Comparison of ENCODE assay signal across 8 cellular contexts in the genomic region with DNA sequence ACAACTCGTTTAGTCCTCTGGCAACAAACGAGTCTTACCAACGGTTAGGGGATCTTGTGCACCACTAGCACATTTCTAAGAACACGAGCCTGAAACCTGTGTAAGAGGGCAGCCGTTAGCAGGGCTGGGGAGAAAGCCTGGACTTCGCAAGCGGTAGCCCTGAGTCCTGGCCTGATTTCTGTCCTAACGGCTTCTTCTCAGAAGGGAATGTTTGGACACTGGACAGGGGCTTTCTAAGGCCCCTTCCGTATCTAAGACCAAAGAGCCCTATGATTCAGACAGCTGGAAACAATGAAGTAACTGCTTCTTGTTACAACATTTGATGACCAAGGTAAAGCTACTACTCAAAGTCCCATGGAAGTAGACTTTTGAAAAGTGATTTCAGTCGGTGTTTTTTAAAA. TPM values are rescaled to one million over a fixed set of nuclear protein-coding genes. Genes with fewer than 3 reads are reported as not detected.
A peak's percentile ranks its signal among the peaks of the same experiment; 100 is the strongest.
DNase-seq lines count a peak whose midpoint lies in the region; ATAC-seq and TF ChIP-seq lines count a peak whose summit lies in the region.

No MANE protein-coding gene starts in this region.

- peaks cover 75% of the 10 kb centered on the region for H3K4me1 Mint-ChIP-seq in chondrocyte (ENCODE audit: low read depth)
- H3K4me1 Mint-ChIP-seq in naive thymus-derived CD8-positive, alpha-beta T cell: peaks cover 16 to 74% (median 70%) of the 10 kb centered on the region in 4 donors

- H3K27me3 ChIP-seq in DND-41 (ENCODE audit: insufficient read depth, low read length, poor library complexity): no peaks in the 10 kb centered on the region

- H3K36me3 ChIP-seq in DND-41 (ENCODE audit: insufficient read depth, low read length): peaks cover 42% of the 10 kb centered on the region

- peaks cover 10% of the 10 kb centered on the region for H3K36me3 Mint-ChIP-seq in chondrocyte (ENCODE audit: low read depth)
- H3K36me3 Mint-ChIP-seq in naive thymus-derived CD8-positive, alpha-beta T cell: peaks cover 0 to 33% (median 4%) of the 10 kb centered on the region in 3 donors

- peak overlapping the region; percentile 94 for H3K9ac ChIP-seq in DND-41 (ENCODE audit: low read depth, low read length)

- peaks cover 84% of the 10 kb centered on the region for H3K79me2 ChIP-seq in DND-41 (ENCODE audit: insufficient read depth, low read length)

- TF ChIP-seq CTCF in DND-41 (IDR thresholded peaks at IDR 0.05; ENCODE audit: borderline replicate concordance, extremely low read depth, low read length, poor library complexity, severe bottlenecking): no peak
- TF ChIP-seq CTCF in chondrocyte (IDR thresholded peaks at IDR 0.05): no peak

- peak overlapping the region; percentile 87 for H3K4me3 Mint-ChIP-seq in chondrocyte (ENCODE audit: unreplicated experiment)
- peak overlapping the region; percentile 86 to 96 (median 92) for H3K4me3 Mint-ChIP-seq in naive thymus-derived CD8-positive, alpha-beta T cell

- peaks cover 47% of the 10 kb centered on the region for H3K4me1 ChIP-seq in DND-41 (ENCODE audit: insufficient read depth, low read length)

- H3K27ac ChIP-seq in DND-41 (ENCODE audit: low read length): peak overlapping the region; percentile 91

- peaks cover 57% of the 10 kb centered on the region for H4K20me1 ChIP-seq in DND-41 (ENCODE audit: insufficient read depth, low read length)

- no peaks in the 10 kb centered on the region for H3K27me3 Mint-ChIP-seq in chondrocyte (ENCODE audit: low read depth)
- H3K27me3 Mint-ChIP-seq in naive thymus-derived CD8-positive, alpha-beta T cell: no peaks in the 10 kb centered on the region

- H3K9me3 Mint-ChIP-seq in chondrocyte (ENCODE audit: low read depth): no peaks in the 10 kb centered on the region
- no peaks in the 10 kb centered on the region for H3K9me3 Mint-ChIP-seq in naive thymus-derived CD8-positive, alpha-beta T cell

- no peaks in the 10 kb centered on the region for H3K9me3 ChIP-seq in DND-41 (ENCODE audit: insufficient read depth, low read length, severe bottlenecking)

- DNase-seq in DND-41 (no peak), M059J (ENCODE audit: low read depth) (peak; percentile 69), chondrocyte (ENCODE audit: low spot score) (no peak), GOT3 (lab: John Stamatoyannopoulos, UW) (no peak), hypothalamus (lab: John Stamatoyannopoulos, UW) (no peak)
- DNase-seq in naive thymus-derived CD8-positive, alpha-beta T cell: no peak
- no peak for DNase-seq in activated CD4-positive, alpha-beta T cell treated with anti-CD3 and anti-CD28 coated beads for 1 hour

- peak overlapping the region; percentile 74 to 85; a peak in 3 of 4 replicates for H3K4me3 ChIP-seq in DND-41 (ENCODE audit: low read depth in 1 of 2, low read length in 2 of 2)

- ATAC-seq in DND-41 (ENCODE audit: insufficient read depth, low read depth) (no peak), GM21737 (IDR thresholded peaks at IDR 0.05; ENCODE audit: unreplicated experiment) (no peak)
- ATAC-seq in naive thymus-derived CD8-positive, alpha-beta T cell: no peak

- peak overlapping the region; percentile 95 for H3K27ac Mint-ChIP-seq in chondrocyte (ENCODE audit: unreplicated experiment)
- peak overlapping the region in 8 of 10 donors; percentile 27 to 94 (median 69) for H3K27ac Mint-ChIP-seq in naive thymus-derived CD8-positive, alpha-beta T cell

- no peak overlapping the region for H2AFZ ChIP-seq in DND-41 (ENCODE audit: low read depth, low read length)

- POLR2A ChIA-PET in naive thymus-derived CD8-positive, alpha-beta T cell (lab: Charles Lee): interaction anchor here (1.2 to 3.9 kb wide), 2 partner anchors 199 to 270 kb away, joined by 3 to 77 read pairs; partner anchors contain the start of gene ING1

- H3K4me2 ChIP-seq in DND-41 (ENCODE audit: insufficient read depth, low read length): peak overlapping the region; percentile 76

RNA-seq across cellular contexts. Expression of gene ANKRD10, which starts 2.2 kb away (rescaled TPM):
- total RNA-seq in M059J (2014; rRNA removed; shearing (Covaris generic)): 26.6 and 42.5 TPM in 2 replicates
- 110 to 139 TPM (median 112 TPM) in 3 replicates for total RNA-seq in chondrocyte
- total RNA-seq in naive thymus-derived CD8-positive, alpha-beta T cell: 100 to 1,000 TPM; 139 to 142 TPM
- 10 to 100 TPM; 56.1 to 65.3 (median 60.3) TPM for polyA plus RNA-seq in naive thymus-derived CD8-positive, alpha-beta T cell
